8 cellular contexts compared by ENCODE assay signal in genomic region chr22:38655532-38656255, GRCh38. TPM values are rescaled to one million over a fixed set of nuclear protein-coding genes. Genes with fewer than 3 reads are reported as not detected.
A peak's percentile ranks its signal among the peaks of the same experiment; 100 is the strongest.
DNase-seq lines count a peak whose midpoint lies in the region; ATAC-seq lines count a peak whose summit lies in the region.

No MANE protein-coding gene starts in this region.

- peaks cover 2% of the 10 kb centered on the region for H3K36me3 Mint-ChIP-seq in activated naive CD8-positive, alpha-beta T cell treated with anti-CD3 and anti-CD28 coated beads for 36 hours

- H3K27me3 Mint-ChIP-seq in activated naive CD8-positive, alpha-beta T cell treated with anti-CD3 and anti-CD28 coated beads for 36 hours: no peaks in the 10 kb centered on the region

- H3K4me1 ChIP-seq in ES-I3 (ENCODE audit: insufficient read depth, low read length): no peaks in the 10 kb centered on the region
- H3K4me1 ChIP-seq in right cardiac atrium (ENCODE audit: control insufficient read depth, insufficient read depth, low read length): peaks cover 4% of the 10 kb centered on the region
- H3K4me1 ChIP-seq in skeletal muscle satellite cell (ENCODE audit: control insufficient read depth, insufficient read depth, low read length): peaks cover 11% of the 10 kb centered on the region

- intact Hi-C loops in right cardiac atrium (cut with DNase I): no loop called here

- peak overlapping the region; percentile 93 for H3K27ac ChIP-seq in right cardiac atrium (ENCODE audit: low read length)

- H3K9me3 ChIP-seq in ES-I3 (ENCODE audit: control insufficient read depth, insufficient read depth, low read length): no peaks in the 10 kb centered on the region
- H3K9me3 ChIP-seq in right cardiac atrium (ENCODE audit: control insufficient read depth, low read length): no peaks in the 10 kb centered on the region
- H3K9me3 ChIP-seq in skeletal muscle satellite cell (replicated peaks; ENCODE audit: low read length): no peaks in the 10 kb centered on the region

- H3K4me3 ChIP-seq in Jurkat, Clone E6-1 (ENCODE audit: low read length): peak overlapping the region; percentile 89
- H3K4me3 ChIP-seq in right cardiac atrium (ENCODE audit: low read length) (peak overlapping the region; percentile 83), skeletal muscle satellite cell (ENCODE audit: low read length) (peak overlapping the region; percentile 85)

- peak overlapping the region; percentile 92 for H3K4me2 ChIP-seq in skeletal muscle satellite cell (ENCODE audit: low read length)

- H3K27me3 ChIP-seq in right cardiac atrium (ENCODE audit: control insufficient read depth, insufficient read depth) (no peaks in the 10 kb centered on the region), skeletal muscle satellite cell (ENCODE audit: control insufficient read depth, insufficient read depth, low read length) (no peaks in the 10 kb centered on the region)

- H3K9ac ChIP-seq in ES-I3 (ENCODE audit: low read depth, low read length): peak overlapping the region; percentile 71
- H3K9ac ChIP-seq in skeletal muscle satellite cell (ENCODE audit: low read depth, low read length): peak overlapping the region; percentile 99

- ATAC-seq in right cardiac atrium: peak; percentile 2 to 9
- ATAC-seq in HG03565 (IDR thresholded peaks at IDR 0.05; ENCODE audit: unreplicated experiment): no peak

- peaks cover 15% of the 10 kb centered on the region for H3K4me1 Mint-ChIP-seq in activated naive CD8-positive, alpha-beta T cell treated with anti-CD3 and anti-CD28 coated beads for 36 hours

- no peaks in the 10 kb centered on the region for H3K9me3 Mint-ChIP-seq in activated naive CD8-positive, alpha-beta T cell treated with anti-CD3 and anti-CD28 coated beads for 36 hours

- WGBS in right cardiac atrium: 5% methylated on average over 22 of the region's 22 CpGs

- H3K4me3 Mint-ChIP-seq in activated naive CD8-positive, alpha-beta T cell treated with anti-CD3 and anti-CD28 coated beads for 36 hours: peak overlapping the region; percentile 92

- DNase-seq in Jurkat, Clone E6-1 (ENCODE audit: low read depth, low spot score): no peak
- DNase-seq in activated naive CD8-positive, alpha-beta T cell treated with anti-CD3 and anti-CD28 coated beads for 36 hours: no peak
- DNase-seq in right cardiac atrium: peak in 1 of 3 donors; percentile 66
- DNase-seq in SKM-1 treated with dmso at 0.1 percent for 144 hours (lab: John Stamatoyannopoulos, UW; ENCODE audit: unreplicated experiment): no peak
- DNase-seq in NCI-H526 treated with DMSO at 0.1 percent for 48 hours (lab: John Stamatoyannopoulos, UW): no peak

- no peaks in the 10 kb centered on the region for H3K36me3 ChIP-seq in ES-I3 (ENCODE audit: insufficient read depth, low read length)
- H3K36me3 ChIP-seq in skeletal muscle satellite cell (ENCODE audit: insufficient read depth, low read length): no peaks in the 10 kb centered on the region

- H3K27ac Mint-ChIP-seq in activated naive CD8-positive, alpha-beta T cell treated with anti-CD3 and anti-CD28 coated beads for 36 hours: peak overlapping the region; percentile 98

RNA-seq across cellular contexts. Expression of gene FAM227A, which starts 0.5 kb away (rescaled TPM):
- polyA plus RNA-seq in Jurkat, Clone E6-1 (2012; ENCODE audit: insufficient read depth, insufficient read length): 2.8 TPM
- under 1 TPM; 0.35 to 0.50 TPM for total RNA-seq in activated naive CD8-positive, alpha-beta T cell treated with anti-CD3 and anti-CD28 coated beads for 36 hours
- 1 to 10 TPM in 2 of 4 donors, under 1 TPM in 2; 0.47 to 1.2 (median 0.98) TPM for total RNA-seq in right cardiac atrium
- 0.23 TPM for polyA plus RNA-seq in right cardiac atrium
- 1.3 and 3.9 TPM in 2 replicates for total RNA-seq in skeletal muscle satellite cell (2012; rRNA removed)

RNA-seq across cellular contexts. Expression of gene CBY1, which starts 0.7 kb away (rescaled TPM):
- 13.9 TPM for polyA plus RNA-seq in Jurkat, Clone E6-1 (2012; ENCODE audit: insufficient read depth, insufficient read length)
- 10 to 100 TPM; 11.5 to 11.9 TPM for total RNA-seq in activated naive CD8-positive, alpha-beta T cell treated with anti-CD3 and anti-CD28 coated beads for 36 hours
- total RNA-seq in right cardiac atrium: 10 to 100 TPM; 35.6 to 45.3 (median 40.9) TPM
- 63.0 TPM for polyA plus RNA-seq in right cardiac atrium
- 11.1 and 16.0 TPM in 2 replicates for total RNA-seq in skeletal muscle satellite cell (2012; rRNA removed)

RNA-seq across cellular contexts. Expression of gene TOMM22, which starts 26.1 kb away (rescaled TPM):
- 160 TPM for polyA plus RNA-seq in Jurkat, Clone E6-1 (2012; ENCODE audit: insufficient read depth, insufficient read length)
- total RNA-seq in activated naive CD8-positive, alpha-beta T cell treated with anti-CD3 and anti-CD28 coated beads for 36 hours: 100 to 1,000 TPM; 193 to 211 TPM
- 10 to 100 TPM; 57.8 to 67.3 (median 59.9) TPM for total RNA-seq in right cardiac atrium
- 41.0 TPM for polyA plus RNA-seq in right cardiac atrium
- 101 and 106 TPM in 2 replicates for total RNA-seq in skeletal muscle satellite cell (2012; rRNA removed)

RNA-seq across cellular contexts. Expression of gene JOSD1, which starts 45.0 kb away (rescaled TPM):
- 42.9 TPM for polyA plus RNA-seq in Jurkat, Clone E6-1 (2012; ENCODE audit: insufficient read depth, insufficient read length)
- total RNA-seq in activated naive CD8-positive, alpha-beta T cell treated with anti-CD3 and anti-CD28 coated beads for 36 hours: 10 to 100 TPM; 79.4 to 83.7 TPM
- total RNA-seq in right cardiac atrium: 10 to 100 TPM; 21.4 to 28.6 (median 22.5) TPM
- polyA plus RNA-seq in right cardiac atrium: 14.3 TPM
- total RNA-seq in skeletal muscle satellite cell (2012; rRNA removed): 38.8 and 43.0 TPM in 2 replicates

RNA-seq across cellular contexts. Expression of gene GTPBP1, which starts 50.0 kb away (rescaled TPM):
- 45.2 TPM for polyA plus RNA-seq in Jurkat, Clone E6-1 (2012; ENCODE audit: insufficient read depth, insufficient read length)
- 10 to 100 TPM; 82.4 TPM for total RNA-seq in activated naive CD8-positive, alpha-beta T cell treated with anti-CD3 and anti-CD28 coated beads for 36 hours
- 10 to 100 TPM; 29.1 to 34.5 (median 30.9) TPM for total RNA-seq in right cardiac atrium
- polyA plus RNA-seq in right cardiac atrium: 19.1 TPM
- 19.4 and 21.0 TPM in 2 replicates for total RNA-seq in skeletal muscle satellite cell (2012; rRNA removed)
